ENCODE assay signal across 6 cellular contexts in genomic region chr17:28404812-28405570, GRCh38. TPM values are rescaled to one million over a fixed set of nuclear protein-coding genes. Genes with fewer than 3 reads are reported as not detected.
DNase-seq lines count a peak whose midpoint lies in the region; TF ChIP-seq lines count a peak whose summit lies in the region.

No MANE protein-coding gene starts in this region.

- H3K4me3 ChIP-seq in WERI-Rb-1 (ENCODE audit: low read depth, low read length) = peak overlapping the region; percentile 73
- peak overlapping the region; percentile 72 to 84 (median 80) for H3K4me3 ChIP-seq in liver (ENCODE audit: low read depth in 1 of 3, low read length in 3 of 3)

- H3K27ac ChIP-seq in C4-2B (peak overlapping the region; percentile 83), WERI-Rb-1 (peak overlapping the region; percentile 82), liver (ENCODE audit: low read depth in 1 of 2, low read length in 2 of 2) (peak overlapping the region; percentile 33 to 64)

- 23% methylated on average over 33 of the region's 33 CpGs for WGBS in liver

- no peak for DNase-seq in WERI-Rb-1
- no peak for DNase-seq in central memory CD4-positive, alpha-beta T cell
- DNase-seq in NCI-H1930 (lab: John Stamatoyannopoulos, UW) = no peak
- DNase-seq in hepatic stellate cell (ENCODE audit: low spot score) = no peak

- TF ChIP-seq CTCF in C4-2B (conservative IDR thresholded peaks at IDR 0.05) = no peak
- no peak for TF ChIP-seq CTCF in WERI-Rb-1 (IDR thresholded peaks at IDR 0.05; ENCODE audit: low read depth, low read length)
- no peak for TF ChIP-seq CTCF in liver (IDR thresholded peaks at IDR 0.05; ENCODE audit: low read depth, low read length, missing input control)

- H3K9me3 ChIP-seq in WERI-Rb-1 (ENCODE audit: severe bottlenecking) (no peaks in the 10 kb centered on the region), liver (ENCODE audit: control insufficient read depth in 4 of 4, low read length in 3 of 4) (no peaks in the 10 kb centered on the region)

- H3K27me3 ChIP-seq in WERI-Rb-1 (ENCODE audit: insufficient read depth, low read depth, severe bottlenecking) (no peaks in the 10 kb centered on the region), liver (ENCODE audit: control insufficient read depth in 4 of 4, insufficient read depth in 4 of 4, low read length in 3 of 4) (no peaks in the 10 kb centered on the region)

- H3K9ac ChIP-seq in liver (ENCODE audit: low read depth in 1 of 2, low read length in 2 of 2) = peak overlapping the region in 1 of 2 donors; percentile 6

- peaks cover 8 to 45% (median 31%) of the 10 kb centered on the region in 4 donors for H3K4me1 ChIP-seq in liver (ENCODE audit: control insufficient read depth in 4 of 4, insufficient read depth in 4 of 4, low read length in 3 of 4)

- peak; percentile 20 to 45 for TF ChIP-seq RAD21 in liver (IDR thresholded peaks at IDR 0.05)

- H3K36me3 ChIP-seq in WERI-Rb-1 (peaks cover 51% of the 10 kb centered on the region), liver (ENCODE audit: control insufficient read depth in 4 of 4, insufficient read depth in 3 of 4, low read depth in 1 of 4, low read length in 3 of 4) (peaks cover under 1 to 29% (median 23%) of the 10 kb centered on the region in 4 donors)

TF ChIP-seq in liver, 16 proteins besides CTCF, POLR2A, EP300 and RAD21:
- TF ChIP-seq HNF4G (IDR thresholded peaks at IDR 0.05) = peak; percentile 89
- TF ChIP-seq YY1 (IDR thresholded peaks at IDR 0.05) = peak; percentile 66
- peak; percentile 94 to 95 for TF ChIP-seq HNF4A (conservative IDR thresholded peaks at IDR 0.05)
- no peak for TF ChIP-seq TAF1 (conservative IDR thresholded peaks at IDR 0.05)
- TF ChIP-seq EGR1 (IDR thresholded peaks at IDR 0.05; ENCODE audit: low read depth in 2 of 2) = peak in 1 of 2 donors; percentile 33
- TF ChIP-seq ZBTB33 (IDR thresholded peaks at IDR 0.05) = peak; percentile 65
- no peak for TF ChIP-seq FOXA2 (IDR thresholded peaks at IDR 0.05)
- peak; percentile 82 to 86 for TF ChIP-seq RXRA (IDR thresholded peaks at IDR 0.05)
- no peak for TF ChIP-seq FOXA1 (IDR thresholded peaks at IDR 0.05)
- no peak for TF ChIP-seq ATF3 (IDR thresholded peaks at IDR 0.05)
- TF ChIP-seq REST (IDR thresholded peaks at IDR 0.05) = peak; percentile 75
- TF ChIP-seq MAX (IDR thresholded peaks at IDR 0.05) = peak; percentile 70
- peak in 1 of 2 donors; percentile 65 for TF ChIP-seq GABPA (IDR thresholded peaks at IDR 0.05 in 1 of 2, conservative IDR thresholded peaks at IDR 0.05 in 1 of 2)
- peak; percentile 85 for TF ChIP-seq NR2F2 (IDR thresholded peaks at IDR 0.05)
- peak; percentile 87 for TF ChIP-seq SP1 (IDR thresholded peaks at IDR 0.05)
- TF ChIP-seq JUND (IDR thresholded peaks at IDR 0.05) = peak in 1 of 2 donors; percentile 55

RNA-seq across cellular contexts. Expression of gene SLC46A1, which starts 1.0 kb away (rescaled TPM):
- total RNA-seq in liver = 10 to 100 TPM; 13.6 to 47.9 TPM
- 10 to 100 TPM; 17.9 to 20.4 TPM for polyA plus RNA-seq in liver

RNA-seq across cellular contexts. Expression of gene SARM1, which starts 33.5 kb away (rescaled TPM):
- total RNA-seq in liver = 1 to 10 TPM; 4.9 to 5.4 TPM
- polyA plus RNA-seq in liver = 1 to 10 TPM; 2.4 to 5.4 TPM

RNA-seq across cellular contexts. Expression of gene VTN, which starts 34.9 kb away (rescaled TPM):
- total RNA-seq in liver = 1,000 to 10,000 TPM; 1,668 to 3,689 TPM
- polyA plus RNA-seq in liver = 1,000 to 10,000 TPM; 3,352 to 4,059 TPM

RNA-seq across cellular contexts. Expression of gene SEBOX, which starts 40.0 kb away (rescaled TPM):
- total RNA-seq in liver = under 1 TPM; 0.19 to 0.59 TPM
- polyA plus RNA-seq in liver = not detected

RNA-seq across cellular contexts. Expression of gene POLDIP2, which starts 47.7 kb away (rescaled TPM):
- total RNA-seq in liver = 100 to 1,000 TPM in 1 of 2 donors, 10 to 100 TPM in 1; 65.5 to 117 TPM
- 100 to 1,000 TPM in 1 of 2 donors, 10 to 100 TPM in 1; 90.2 to 150 TPM for polyA plus RNA-seq in liver
